In the genomic region with DNA sequence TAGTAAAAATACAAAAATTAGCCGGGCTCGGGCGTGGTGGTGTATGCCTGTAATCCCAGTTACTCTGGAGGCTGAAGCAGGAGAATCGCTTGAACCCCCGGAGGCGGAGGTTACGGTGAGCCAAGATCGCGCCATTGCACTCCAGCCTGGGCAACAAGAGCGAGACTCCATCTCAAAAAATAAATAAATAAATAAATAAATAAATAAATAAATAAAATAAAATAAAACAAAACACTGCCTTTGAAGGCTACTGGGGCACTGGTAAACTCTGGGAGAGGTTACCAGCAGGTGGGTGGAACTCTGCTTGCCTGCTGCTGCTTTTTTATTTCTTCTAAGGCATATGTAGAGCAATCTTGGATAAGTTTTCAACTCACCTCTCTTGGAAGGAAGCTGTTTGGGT, we compare ENCODE assay signal across 4 cellular contexts. TPM values are rescaled to one million over a fixed set of nuclear protein-coding genes. Genes with fewer than 3 reads are reported as not detected.
"Had no signal": no experiment of that assay in that cellular context is flagged by ENCODE, and none has a peak within 500 bp of the region (broad histone marks: within the 10 kb centered on the region; RNA-seq: fewer than 3 reads in every experiment).

No MANE protein-coding gene starts in this region.

RNA-seq across cellular contexts. Expression of a gene that starts 5.2 kb away (rescaled TPM):
- total RNA-seq: dermis microvascular lymphatic vessel endothelial cell; lung microvascular endothelial cell; myocyte; naive thymus-derived CD8-positive, alpha-beta T cell had no signal
- polyA plus RNA-seq: naive thymus-derived CD8-positive, alpha-beta T cell had no signal
